ENCODE assay signal across 24 cellular contexts in genomic region chr12:23555180-23555784, GRCh38.
DNase-seq lines count a peak whose midpoint lies in the region; ATAC-seq and TF ChIP-seq lines count a peak whose summit lies in the region.
"Had no signal": no experiment of that assay in that cellular context is flagged by ENCODE, and none has a peak within 500 bp of the region (broad histone marks: within the 10 kb centered on the region; RNA-seq: fewer than 3 reads in every experiment).

No MANE protein-coding gene starts in this region.

- H3K27ac ChIP-seq in smooth muscle cell (ENCODE audit: low read depth) = no peak overlapping the region
- H3K27ac ChIP-seq: 22Rv1, right lobe of liver, SJSA1, upper lobe of right lung had no signal

- no peaks in the 10 kb centered on the region for H3K79me2 ChIP-seq in smooth muscle cell (ENCODE audit: low read depth)

- H3K4me3 Mint-ChIP-seq in natural killer cell treated with Interleukin-12 subunit alpha and Interleukin-12 subunit beta and Interleukin-15 and Interleukin-18, amount 100 ng/mL, for 72 hours = no peak overlapping the region
- H3K4me3 Mint-ChIP-seq: CD4-positive, CD25-positive, alpha-beta regulatory T cell; natural killer cell; stimulated activated effector memory CD8-positive, alpha-beta T cell treated with anti-CD3 and anti-CD28 coated beads, Interleukin-12 subunit alpha, Interleukin-12 subunit beta, amount 100 ng/mL, for 72 hours had no signal

- TF ChIP-seq CTCF in smooth muscle cell (IDR thresholded peaks at IDR 0.05; ENCODE audit: borderline replicate concordance, insufficient read depth, poor library complexity, severe bottlenecking) = no peak

- peaks cover 8% of the 10 kb centered on the region for H3K9me3 Mint-ChIP-seq in natural killer cell treated with Interleukin-12 subunit alpha and Interleukin-12 subunit beta and Interleukin-15 and Interleukin-18, amount 100 ng/mL, for 72 hours

- H4K20me1 ChIP-seq in smooth muscle cell (ENCODE audit: low read depth) = peaks cover 5% of the 10 kb centered on the region

- no peaks in the 10 kb centered on the region for H3K9me3 ChIP-seq in smooth muscle cell (replicated peaks; ENCODE audit: low read depth)
- H3K9me3 ChIP-seq: right lobe of liver, SJSA1, upper lobe of right lung had no signal

- ATAC-seq in natural killer cell treated with Interleukin-12 subunit alpha and Interleukin-12 subunit beta and Interleukin-15 and Interleukin-18, amount 100 ng/mL, for 72 hours = no peak
- ATAC-seq: natural killer cell; right lobe of liver; stimulated activated effector memory CD8-positive, alpha-beta T cell treated with anti-CD3 and anti-CD28 coated beads, Interleukin-12 subunit alpha, Interleukin-12 subunit beta, amount 100 ng/mL, for 72 hours; upper lobe of right lung had no signal

- no peaks in the 10 kb centered on the region for H3K36me3 Mint-ChIP-seq in natural killer cell treated with Interleukin-12 subunit alpha and Interleukin-12 subunit beta and Interleukin-15 and Interleukin-18, amount 100 ng/mL, for 72 hours
- H3K36me3 Mint-ChIP-seq: CD4-positive, CD25-positive, alpha-beta regulatory T cell; natural killer cell; stimulated activated effector memory CD8-positive, alpha-beta T cell treated with anti-CD3 and anti-CD28 coated beads, Interleukin-12 subunit alpha, Interleukin-12 subunit beta, amount 100 ng/mL, for 72 hours had no signal

- H3K4me2 ChIP-seq in smooth muscle cell = peak overlapping the region; percentile 44

- H3K27ac Mint-ChIP-seq in natural killer cell treated with Interleukin-12 subunit alpha and Interleukin-12 subunit beta and Interleukin-15 and Interleukin-18, amount 100 ng/mL, for 72 hours = no peak overlapping the region
- H3K27ac Mint-ChIP-seq: CD4-positive, CD25-positive, alpha-beta regulatory T cell; natural killer cell; stimulated activated effector memory CD8-positive, alpha-beta T cell treated with anti-CD3 and anti-CD28 coated beads, Interleukin-12 subunit alpha, Interleukin-12 subunit beta, amount 100 ng/mL, for 72 hours had no signal

- H3K9ac ChIP-seq in smooth muscle cell (ENCODE audit: low read depth) = no peak overlapping the region

- H3K27me3 Mint-ChIP-seq in natural killer cell treated with Interleukin-12 subunit alpha and Interleukin-12 subunit beta and Interleukin-15 and Interleukin-18, amount 100 ng/mL, for 72 hours = no peaks in the 10 kb centered on the region
- H3K27me3 Mint-ChIP-seq: CD4-positive, CD25-positive, alpha-beta regulatory T cell had no signal

- H3K27me3 ChIP-seq in smooth muscle cell (ENCODE audit: low read depth) = no peaks in the 10 kb centered on the region
- H3K27me3 ChIP-seq: right lobe of liver, SJSA1, upper lobe of right lung had no signal

- 69% methylated on average over 3 of the region's 3 CpGs for WGBS in smooth muscle cell (ENCODE audit: low lambda C conversion rate)

- peaks cover 3% of the 10 kb centered on the region for H3K36me3 ChIP-seq in smooth muscle cell (ENCODE audit: low read depth)
- H3K36me3 ChIP-seq: right lobe of liver, SJSA1, upper lobe of right lung had no signal

- no peak overlapping the region for H2AFZ ChIP-seq in smooth muscle cell (ENCODE audit: low read depth)

- no peaks in the 10 kb centered on the region for H3F3A ChIP-seq in smooth muscle cell (ENCODE audit: low read depth)

- no peak overlapping the region for H3K4me3 ChIP-seq in smooth muscle cell
- H3K4me3 ChIP-seq: right lobe of liver, SJSA1, upper lobe of right lung had no signal

- H3K4me1 Mint-ChIP-seq in natural killer cell treated with Interleukin-12 subunit alpha and Interleukin-12 subunit beta and Interleukin-15 and Interleukin-18, amount 100 ng/mL, for 72 hours (ENCODE audit: low read depth in 2 of 2) = no peaks in the 10 kb centered on the region
- H3K4me1 Mint-ChIP-seq: CD4-positive, CD25-positive, alpha-beta regulatory T cell; natural killer cell; stimulated activated effector memory CD8-positive, alpha-beta T cell treated with anti-CD3 and anti-CD28 coated beads, Interleukin-12 subunit alpha, Interleukin-12 subunit beta, amount 100 ng/mL, for 72 hours had no signal

- H3K4me1 ChIP-seq in smooth muscle cell (ENCODE audit: low read depth) = peaks cover 10% of the 10 kb centered on the region
- H3K4me1 ChIP-seq: right lobe of liver, SJSA1, upper lobe of right lung had no signal

- DNase-seq in DMS 273 (lab: John Stamatoyannopoulos, UW; ENCODE audit: unreplicated experiment) (peak; percentile 26), DMS 273 treated with DMSO at 0.1 percent for 48 hours (lab: John Stamatoyannopoulos, UW) (no peak), NCI-H69 (lab: John Stamatoyannopoulos, UW) (peak; percentile 39), inferior parietal cortex (ENCODE audit: extremely low spot score) (peak; percentile 57), smooth muscle cell (lab: John Stamatoyannopoulos, UW; ENCODE audit: unreplicated experiment) (no peak), NCI-H1930 (lab: John Stamatoyannopoulos, UW) (no peak)
- DNase-seq in natural killer cell treated with Interleukin-12 subunit alpha and Interleukin-12 subunit beta and Interleukin-15 and Interleukin-18, amount 100 ng/mL, for 72 hours (ENCODE audit: low spot score) = no peak
- DNase-seq in effector CD8-positive, alpha-beta T cell (lab: John Stamatoyannopoulos, UW) = no peak
- DNase-seq: activated CD4-positive, alpha-beta T cell treated with anti-CD3 and anti-CD28 coated beads, Interleukin-2, amount 50 U/mL, for 4 hours; activated naive CD4-positive, alpha-beta T cell treated with Interleukin-2 at 50 U/mL for 16 hours; CD4-positive, CD25-positive, alpha-beta regulatory T cell; H7; KG1; kidney; natural killer cell; NCI-H526 treated with DMSO at 0.1 percent for 48 hours; right lobe of liver; stimulated activated CD4-positive, alpha-beta T cell treated with anti-CD3 and anti-CD28 coated beads, Interleukin-4, amount 100 ng/mL, for 24 hours; substantia nigra; T-helper 1 cell; upper lobe of right lung had no signal

Comparison
In these comparisons a context has a peak if more than half of its experiments do, and no peak if none do; other contexts are left out.
1. DNase-seq: peak in DMS 273 (single experiment), NCI-H69 (single experiment) and inferior parietal cortex (single experiment); none in DMS 273 treated with DMSO at 0.1 percent for 48 hours (single experiment), smooth muscle cell (single experiment), NCI-H1930 (0 of 2), natural killer cell treated with Interleukin-12 subunit alpha and Interleukin-12 subunit beta and Interleukin-15 and Interleukin-18, amount 100 ng/mL, for 72 hours (single experiment) and effector CD8-positive, alpha-beta T cell (single experiment).